ENCODE assay signal across 16 cellular contexts in the genomic region with DNA sequence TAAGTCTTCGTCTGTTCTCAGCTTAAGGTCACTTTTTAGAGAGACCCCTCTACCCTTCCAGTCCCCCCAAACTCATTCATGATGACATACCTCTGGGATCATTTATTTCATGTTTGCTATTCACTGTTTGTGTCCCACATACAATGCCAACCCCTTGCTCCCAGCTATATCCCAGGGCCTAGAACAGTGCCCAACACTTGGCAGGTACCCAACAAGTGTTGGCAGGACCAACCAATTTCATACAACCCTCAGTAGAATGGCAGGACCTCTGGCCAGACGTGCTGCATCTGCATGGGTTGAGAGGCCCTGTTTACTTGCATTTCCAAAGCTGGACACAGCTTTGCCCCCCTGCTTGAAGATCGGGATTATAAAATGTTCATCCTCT.
DNase-seq lines count a peak whose midpoint lies in the region; ATAC-seq, FAIRE-seq and TF ChIP-seq lines count a peak whose summit lies in the region.
"Had no signal": no experiment of that assay in that cellular context is flagged by ENCODE, and none has a peak within 500 bp of the region (broad histone marks: within the 10 kb centered on the region; RNA-seq: fewer than 3 reads in every experiment).

No MANE protein-coding gene starts in this region.

- H2AFZ ChIP-seq in HepG2 (ENCODE audit: low read length) (no peak overlapping the region), neuronal stem cell (ENCODE audit: low read length) (no peak overlapping the region)

- no peak overlapping the region for H2BK15ac ChIP-seq in neuronal stem cell (ENCODE audit: low read length)

- no peaks in the 10 kb centered on the region for H3K79me2 ChIP-seq in HepG2 (ENCODE audit: insufficient read depth, low read length)

- peaks cover 28% of the 10 kb centered on the region for H3K36me3 Mint-ChIP-seq in endothelial cell (ENCODE audit: low read depth, unreplicated experiment)

- H3K79me1 ChIP-seq in neuronal stem cell (ENCODE audit: low read depth, low read length), result peaks cover 3% of the 10 kb centered on the region

- FAIRE-seq in HepG2 (lab: Jason Lieb, UNC), result no peak
- FAIRE-seq: GM12891, H54 had no signal

- H3K14ac ChIP-seq in neuronal stem cell (ENCODE audit: low read length), result no peak overlapping the region

- WGBS in right lobe of liver (ENCODE audit: insufficient coverage, low coverage, low lambda C conversion rate, missing lambda C conversion rate), result 65% methylated on average over 3 of the region's 3 CpGs
- 84% methylated on average over 3 of the region's 3 CpGs for WGBS in HepG2 (ENCODE audit: low lambda C conversion rate)
- WGBS in neuronal stem cell (ENCODE audit: extremely low coverage in 2 of 2, insufficient read length in 2 of 2, insufficient replicate concordance in 1 of 2), 2 donors, result no CpG with 5 or more reads among the region's 3 CpGs

- no peaks in the 10 kb centered on the region for H3K9me3 Mint-ChIP-seq in endothelial cell (ENCODE audit: unreplicated experiment)
- H3K9me3 Mint-ChIP-seq: CD4-positive, alpha-beta memory T cell had no signal

- H3K9me3 ChIP-seq in right lobe of liver (no peaks in the 10 kb centered on the region), HepG2 (ENCODE audit: low read length) (no peaks in the 10 kb centered on the region), neuronal stem cell (replicated peaks in 1 of 2; ENCODE audit: control insufficient read depth in 2 of 2, insufficient read depth in 1 of 2, low read depth in 1 of 2, low read length in 2 of 2) (peaks cover 4 to 6% of the 10 kb centered on the region in 2 donors)

- TF ChIP-seq CTCF in right lobe of liver (IDR thresholded peaks at IDR 0.05) (no peak), HepG2 (CRISPR knock-in tag; IDR thresholded peaks at IDR 0.05) (no peak), endothelial cell (IDR thresholded peaks at IDR 0.05; ENCODE audit: unreplicated experiment) (no peak)

- DNase-seq in right lobe of liver, result no peak
- no peak for DNase-seq in HepG2 (ENCODE audit: low spot score)
- no peak for DNase-seq in endothelial cell (ENCODE audit: low spot score)
- DNase-seq in neuronal stem cell (ENCODE audit: low spot score), result no peak
- no peak for DNase-seq in HT-29 (ENCODE audit: low spot score)
- DNase-seq: ACHN; CD4-positive, alpha-beta memory T cell; DMS79; IMR-90 had no signal

- no peak for TF ChIP-seq POLR2A in right lobe of liver (IDR thresholded peaks at IDR 0.05)
- TF ChIP-seq POLR2A in HepG2 (IDR thresholded peaks at IDR 0.05; ENCODE audit: insufficient read depth in 1 of 2, low read depth in 2 of 2, low read length in 2 of 2), result no peak

- H2BK12ac ChIP-seq in neuronal stem cell (ENCODE audit: low read length), result no peak overlapping the region

- no peak overlapping the region for H3K4me2 ChIP-seq in HepG2 (ENCODE audit: low read depth, low read length)
- H3K4me2 ChIP-seq in neuronal stem cell (ENCODE audit: insufficient read depth, low read length, poor library complexity, severe bottlenecking), result no peak overlapping the region

- H3K4me1 ChIP-seq in right lobe of liver, result no peaks in the 10 kb centered on the region
- H3K4me1 ChIP-seq in HepG2 (ENCODE audit: insufficient read depth, low read length), result no peaks in the 10 kb centered on the region
- H3K4me1 ChIP-seq in neuronal stem cell (ENCODE audit: control insufficient read depth in 2 of 2, insufficient read depth in 1 of 2, low read depth in 1 of 2, low read length in 2 of 2), result peaks cover 8 to 9% of the 10 kb centered on the region in 2 donors

- ATAC-seq in right lobe of liver, result peak in 3 of 4 donors; percentile 15 to 35 (median 33)
- ATAC-seq in HepG2, result no peak
- no peak for ATAC-seq in GM21529 (IDR thresholded peaks at IDR 0.05; ENCODE audit: unreplicated experiment)
- no peak for ATAC-seq in GM21423 (IDR thresholded peaks at IDR 0.05; ENCODE audit: unreplicated experiment)
- ATAC-seq: HCT116 had no signal

- peaks cover 9% of the 10 kb centered on the region for H3K4me1 Mint-ChIP-seq in endothelial cell (ENCODE audit: unreplicated experiment)

- H3K27ac ChIP-seq in right lobe of liver (no peak overlapping the region), HepG2 (ENCODE audit: extremely low read length, insufficient read depth, low read length) (no peak overlapping the region), neuronal stem cell (replicated peaks; ENCODE audit: low read length) (no peak overlapping the region)
- H3K27ac ChIP-seq: C4-2B, HL-60 had no signal

- intact Hi-C loops in right lobe of liver (cut with DNase I) (no loop called here), HepG2 (cut with micrococcal nuclease; ENCODE audit: unreplicated experiment) (no loop called here)

- in situ Hi-C loops in HepG2 (cut with HindIII; ENCODE audit: extremely low pct_ligation_motif_present, low pct_unique_long_range_greater_than_20kb), result no loop called here

- H4K91ac ChIP-seq in neuronal stem cell (ENCODE audit: low read depth, low read length, poor library complexity), result no peak overlapping the region

- TF ChIP-seq EP300 in HepG2 (IDR thresholded peaks at IDR 0.05; ENCODE audit: low read depth in 2 of 2, low read length in 2 of 2), result no peak
- no peak for TF ChIP-seq EP300 in HepG2 (CRISPR knock-in tag; IDR thresholded peaks at IDR 0.05; ENCODE audit: borderline replicate concordance)

- no peak overlapping the region for H3K9ac ChIP-seq in HepG2 (ENCODE audit: insufficient read depth, low read depth, low read length)
- H3K9ac ChIP-seq in neuronal stem cell (ENCODE audit: low read depth, low read length, poor library complexity), result no peak overlapping the region

- TF ChIP-seq RAD21 in HepG2 (CRISPR knock-in tag; IDR thresholded peaks at IDR 0.05), result no peak

- no TSS peak for BruUV-seq in HepG2 (replicated peaks; lab: Mats Ljungman, UMichigan)

- peak overlapping the region; percentile 35 for H2BK120ac ChIP-seq in neuronal stem cell (ENCODE audit: low read depth, low read length)

- CTCF ChIA-PET in HepG2 (lab: Yijun Ruan, JAX; ENCODE audit: low intra/inter-chr PET ratio, low total read pairs), result no interaction called here

- H2AK5ac ChIP-seq in neuronal stem cell (ENCODE audit: low read depth, low read length), result no peak overlapping the region

- peak overlapping the region; percentile 43 for H3K4me3 Mint-ChIP-seq in endothelial cell (ENCODE audit: unreplicated experiment)
- H3K4me3 Mint-ChIP-seq: CD4-positive, alpha-beta memory T cell had no signal

- peak overlapping the region; percentile 80 for H3K27ac Mint-ChIP-seq in endothelial cell (ENCODE audit: unreplicated experiment)

- POLR2A ChIA-PET in HepG2 (lab: Yijun Ruan, JAX), result no interaction called here

- no peak overlapping the region for H4K8ac ChIP-seq in neuronal stem cell (ENCODE audit: low read depth, low read length)

- H3K18ac ChIP-seq in neuronal stem cell (ENCODE audit: low read length), result no peak overlapping the region

- H3K36me3 ChIP-seq in right lobe of liver (no peaks in the 10 kb centered on the region), HepG2 (replicated peaks in 1 of 2; ENCODE audit: control insufficient read depth in 1 of 2, insufficient read depth in 2 of 2, low read length in 2 of 2) (peaks cover 8 to 34% of the 10 kb centered on the region in 2 experiments; a peak in 4 of 5 replicates), neuronal stem cell (replicated peaks in 1 of 2; ENCODE audit: control insufficient read depth in 2 of 2, insufficient read depth in 2 of 2, low read length in 2 of 2) (peaks cover 17 to 20% of the 10 kb centered on the region in 2 donors)

- no peak overlapping the region for H3K4ac ChIP-seq in neuronal stem cell (ENCODE audit: low read length)

- no peak overlapping the region for H3K4me3 ChIP-seq in right lobe of liver
- no peak overlapping the region for H3K4me3 ChIP-seq in HepG2 (replicated peaks in 1 of 3; ENCODE audit: insufficient read depth in 1 of 3, low read depth in 2 of 3, low read length in 3 of 3)
- no peak overlapping the region for H3K4me3 ChIP-seq in neuronal stem cell (ENCODE audit: low read length in 2 of 2)

- no peaks in the 10 kb centered on the region for H4K20me1 ChIP-seq in HepG2 (ENCODE audit: insufficient read depth, low read length)

- no peak overlapping the region for H3K23ac ChIP-seq in neuronal stem cell (ENCODE audit: low read depth, low read length, poor library complexity)

- H3K27me3 ChIP-seq in right lobe of liver (no peaks in the 10 kb centered on the region), HepG2 (ENCODE audit: control insufficient read depth in 1 of 2, insufficient read depth in 2 of 2, low read length in 2 of 2) (no peaks in the 10 kb centered on the region), neuronal stem cell (ENCODE audit: control insufficient read depth in 3 of 3, insufficient read depth in 3 of 3, low read depth in 1 of 3, low read length in 3 of 3) (no peaks in the 10 kb centered on the region)

- H3K27me3 Mint-ChIP-seq in endothelial cell (ENCODE audit: unreplicated experiment), result peaks cover 36% of the 10 kb centered on the region
- H3K27me3 Mint-ChIP-seq: CD4-positive, alpha-beta memory T cell had no signal

- H2BK5ac ChIP-seq in neuronal stem cell (ENCODE audit: low read length), result no peak overlapping the region

TF ChIP-seq in HepG2, 621 proteins besides CTCF, POLR2A, EP300 and RAD21:
- TF ChIP-seq CCDC6 (CRISPR knock-in tag; IDR thresholded peaks at IDR 0.05), result no peak
- TF ChIP-seq NFRKB (IDR thresholded peaks at IDR 0.05), result no peak
TF ChIP-seq in HepG2: peak in this region for 0.

Comparison
In these comparisons a context has a peak if more than half of its experiments do, and no peak if none do; other contexts are left out.
1. ATAC-seq: peak in right lobe of liver (3 of 4); none in HepG2 (single experiment), GM21529 (single experiment) and GM21423 (single experiment).